Comparison of ENCODE assay signal across 11 cellular contexts in genomic region chr21:39153373-39153772, GRCh38. TPM values are rescaled to one million over a fixed set of nuclear protein-coding genes. Genes with fewer than 3 reads are reported as not detected.
DNase-seq lines count a peak whose midpoint lies in the region; ATAC-seq and TF ChIP-seq lines count a peak whose summit lies in the region.
"Had no signal": no experiment of that assay in that cellular context is flagged by ENCODE, and none has a peak within 500 bp of the region (broad histone marks: within the 10 kb centered on the region; RNA-seq: fewer than 3 reads in every experiment).

No MANE protein-coding gene starts in this region.

- H3K4me1 Mint-ChIP-seq in HFFc6 (ENCODE audit: low read depth) (no peaks in the 10 kb centered on the region), WTC11 (no peaks in the 10 kb centered on the region), T-helper 17 cell (no peaks in the 10 kb centered on the region), immature natural killer cell (no peaks in the 10 kb centered on the region)

- no peak overlapping the region for H3K27ac Mint-ChIP-seq in HFFc6
- H3K27ac Mint-ChIP-seq in WTC11, result no peak overlapping the region
- H3K27ac Mint-ChIP-seq in T-helper 17 cell, result no peak overlapping the region
- no peak overlapping the region for H3K27ac Mint-ChIP-seq in immature natural killer cell
- H3K27ac Mint-ChIP-seq: effector memory CD8-positive, alpha-beta T cell had no signal

- H3K9me3 Mint-ChIP-seq in HFFc6, result no peaks in the 10 kb centered on the region
- H3K9me3 Mint-ChIP-seq in WTC11, result peaks cover 4% of the 10 kb centered on the region
- H3K9me3 Mint-ChIP-seq in immature natural killer cell, result peaks cover 0 to 2% (median 0%) of the 10 kb centered on the region in 6 donors
- H3K9me3 Mint-ChIP-seq: effector memory CD8-positive, alpha-beta T cell had no signal

- H3K27me3 Mint-ChIP-seq in HFFc6 (ENCODE audit: insufficient read depth) (peaks cover 38% of the 10 kb centered on the region), WTC11 (ENCODE audit: low read depth) (no peaks in the 10 kb centered on the region; the same call in 1 of the 2 replicates), T-helper 17 cell (peaks cover 26% of the 10 kb centered on the region), immature natural killer cell (ENCODE audit: low read depth in 3 of 3) (peaks cover 0 to 6% (median 2%) of the 10 kb centered on the region in 3 donors)

- TF ChIP-seq CTCF in BE2C (IDR thresholded peaks at IDR 0.05; ENCODE audit: low read depth, low read length) (peak; percentile 56), HFFc6 (IDR thresholded peaks at IDR 0.05) (peak; percentile 74), WTC11 (IDR thresholded peaks at IDR 0.05) (no peak)

- no peaks in the 10 kb centered on the region for H3K36me3 ChIP-seq in BE2C

- H3K4me3 Mint-ChIP-seq in HFFc6, result no peak overlapping the region
- H3K4me3 Mint-ChIP-seq in WTC11, result no peak overlapping the region
- no peak overlapping the region for H3K4me3 Mint-ChIP-seq in T-helper 17 cell
- H3K4me3 Mint-ChIP-seq in immature natural killer cell, result no peak overlapping the region
- H3K4me3 Mint-ChIP-seq: effector memory CD8-positive, alpha-beta T cell had no signal

- POLR2A ChIA-PET in WTC11 (lab: Charles Lee), result no interaction called here

- H3K4me3 ChIP-seq in BE2C (ENCODE audit: low read depth, low read length), result no peak overlapping the region

- no peaks in the 10 kb centered on the region for H3K36me3 Mint-ChIP-seq in HFFc6 (ENCODE audit: low read depth)
- peaks cover 10% of the 10 kb centered on the region for H3K36me3 Mint-ChIP-seq in WTC11
- peaks cover 2% of the 10 kb centered on the region for H3K36me3 Mint-ChIP-seq in T-helper 17 cell (ENCODE audit: low read depth)
- H3K36me3 Mint-ChIP-seq in immature natural killer cell, result no peaks in the 10 kb centered on the region

- H3K4me1 ChIP-seq in BE2C, result no peaks in the 10 kb centered on the region

- CTCF ChIA-PET in WTC11 (lab: Charles Lee), result interaction anchor here (0.7 to 1.3 kb wide), 9 partner anchors 8 to 350 kb away, joined by 3 to 6 read pairs (median 4); partner anchors contain the start of gene PSMG1

- H3K9me3 ChIP-seq in BE2C (no peaks in the 10 kb centered on the region), T-helper 17 cell (ENCODE audit: control insufficient read depth, low read length, poor library complexity, severe bottlenecking) (no peaks in the 10 kb centered on the region)

- no peak for DNase-seq in BE2C
- DNase-seq in HFFc6, result no peak
- DNase-seq in WTC11 (ENCODE audit: low spot score), result peak; percentile 25
- peak; percentile 28 for DNase-seq in iris pigment epithelial cell (ENCODE audit: low read depth)
- DNase-seq in putamen (ENCODE audit: low spot score), result no peak
- no peak for DNase-seq in T-helper 17 cell
- no peak for DNase-seq in immature natural killer cell
- DNase-seq: activated CD4-positive, alpha-beta T cell treated with anti-CD3 and anti-CD28 coated beads, Interleukin-2, amount 50 U/mL, for 1 hour; effector memory CD8-positive, alpha-beta T cell; NCI-H2029 had no signal

- H3K27me3 ChIP-seq in BE2C, result peaks cover 1% of the 10 kb centered on the region

- ATAC-seq in WTC11 (peak; percentile 84), GM18511 (IDR thresholded peaks at IDR 0.05; ENCODE audit: unreplicated experiment) (no peak), T-helper 17 cell (no peak)
- ATAC-seq: effector memory CD8-positive, alpha-beta T cell had no signal

TF ChIP-seq in WTC11, 78 proteins besides CTCF, POLR2A, EP300 and RAD21:
- TF ChIP-seq, protein P1, sequence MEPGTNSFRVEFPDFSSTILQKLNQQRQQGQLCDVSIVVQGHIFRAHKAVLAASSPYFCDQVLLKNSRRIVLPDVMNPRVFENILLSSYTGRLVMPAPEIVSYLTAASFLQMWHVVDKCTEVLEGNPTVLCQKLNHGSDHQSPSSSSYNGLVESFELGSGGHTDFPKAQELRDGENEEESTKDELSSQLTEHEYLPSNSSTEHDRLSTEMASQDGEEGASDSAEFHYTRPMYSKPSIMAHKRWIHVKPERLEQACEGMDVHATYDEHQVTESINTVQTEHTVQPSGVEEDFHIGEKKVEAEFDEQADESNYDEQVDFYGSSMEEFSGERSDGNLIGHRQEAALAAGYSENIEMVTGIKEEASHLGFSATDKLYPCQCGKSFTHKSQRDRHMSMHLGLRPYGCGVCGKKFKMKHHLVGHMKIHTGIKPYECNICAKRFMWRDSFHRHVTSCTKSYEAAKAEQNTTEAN (CRISPR knock-in tag; IDR thresholded peaks at IDR 0.05), result no peak
- no peak for TF ChIP-seq ZNF425 (CRISPR knock-in tag; conservative IDR thresholded peaks at IDR 0.05)
TF ChIP-seq in WTC11: peak in this region for 0.

RNA-seq across cellular contexts. Expression of gene PSMG1, which starts 29.9 kb away (rescaled TPM):
- polyA plus RNA-seq in BE2C (2012; ENCODE audit: insufficient read depth, insufficient read length, low read depth), result 49.4 TPM
- 10 to 100 TPM; 60.8 to 81.9 (median 74.4) TPM for total RNA-seq in HFFc6 (2021; fragmentation: NEBNext Ultra II Directional; extraction: Animal tissue kit (Norgen Biotek cat#: 25700))
- total RNA-seq in WTC11 (2021) (64.0 to 70.4 TPM (median 68.6 TPM) in 3 replicates), T-helper 17 cell (10 to 100 TPM; 10.5 to 14.6 TPM)
- 10 to 100 TPM; 29.5 to 39.6 (median 33.3) TPM for polyA plus RNA-seq in immature natural killer cell

Comparison
In these comparisons a context has a peak if more than half of its experiments do, and no peak if none do; other contexts are left out.
1. DNase-seq: peak in WTC11 (single experiment) and iris pigment epithelial cell (single experiment); none in BE2C (single experiment), HFFc6 (single experiment), putamen (single experiment), T-helper 17 cell (0 of 3) and immature natural killer cell (0 of 3).